Comparison of ENCODE assay signal across 8 cellular contexts in genomic region chr7:76291346-76292205, GRCh38. TPM values are rescaled to one million over a fixed set of nuclear protein-coding genes. Genes with fewer than 3 reads are reported as not detected.
DNase-seq lines count a peak whose midpoint lies in the region; ATAC-seq and TF ChIP-seq lines count a peak whose summit lies in the region.

No MANE protein-coding gene starts in this region.

- H3K4me3 ChIP-seq in Jurkat, Clone E6-1 (ENCODE audit: low read length), result peak overlapping the region; percentile 7; the same call in 1 of the 2 replicates
- H3K4me3 ChIP-seq in neutrophil (ENCODE audit: low read depth in 1 of 2, low read length in 1 of 2), result peak overlapping the region; percentile 13 to 33

- peak; percentile 95 for TF ChIP-seq CTCF in neutrophil (IDR thresholded peaks at IDR 0.05)

- peak; percentile 52 for DNase-seq in DMS79 (lab: John Stamatoyannopoulos, UW)
- peak; percentile 69 for DNase-seq in Jurkat, Clone E6-1 (ENCODE audit: low read depth, low spot score)
- DNase-seq in SIG-M5 (lab: John Stamatoyannopoulos, UW), result peak; percentile 85
- DNase-seq in activated gamma-delta T cell treated with anti-CD3 and anti-CD28 coated beads, Interleukin-2, amount 50 U/mL, for 16 hours (ENCODE audit: low read depth), result peak; percentile 78
- DNase-seq in foreskin melanocyte, result peak; percentile 96
- peak; percentile 93 for DNase-seq in stromal cell of bone marrow (ENCODE audit: low read depth)

- no peak overlapping the region for H3K27ac ChIP-seq in neutrophil

- peak; percentile 83 for ATAC-seq in GM21528 (IDR thresholded peaks at IDR 0.05; ENCODE audit: low FRiP score, unreplicated experiment)

- H3K27me3 ChIP-seq in neutrophil, result peaks cover 17% of the 10 kb centered on the region

- H3K9me3 ChIP-seq in neutrophil, result no peaks in the 10 kb centered on the region

- no peaks in the 10 kb centered on the region for H3K36me3 ChIP-seq in neutrophil

- peaks cover 11% of the 10 kb centered on the region in 2 experiments for H3K4me1 ChIP-seq in neutrophil (ENCODE audit: control insufficient read depth in 1 of 2, insufficient read depth in 1 of 2, low read depth in 1 of 2, low read length in 1 of 2)

RNA-seq across cellular contexts. Expression of gene HSPB1, which starts 10.9 kb away (rescaled TPM):
- polyA plus RNA-seq in Jurkat, Clone E6-1 (2012; ENCODE audit: insufficient read depth, insufficient read length), result 188 TPM
